Comparison of ENCODE assay signal across 7 cellular contexts in genomic region chr3:56185827-56186226, GRCh38.
"Had no signal": no experiment of that assay in that cellular context is flagged by ENCODE, and none has a peak within 500 bp of the region (broad histone marks: within the 10 kb centered on the region; RNA-seq: fewer than 3 reads in every experiment).

No MANE protein-coding gene starts in this region.

- ATAC-seq: GM23338 had no signal

- H3K27ac ChIP-seq: KMS-11 had no signal

- H3K4me1 Mint-ChIP-seq: GM23338, H9 had no signal

- H3K4me3 ChIP-seq: GM23338 had no signal

- DNase-seq: H9, HCEC 1CT, HFFc6, IMR-90, KBM-7 had no signal

- H3K27ac Mint-ChIP-seq: GM23338, H9, HFFc6 had no signal

- H3K9me3 Mint-ChIP-seq: GM23338, H9 had no signal

- H3K4me3 Mint-ChIP-seq: GM23338, H9, HFFc6 had no signal
